In the genomic region with DNA sequence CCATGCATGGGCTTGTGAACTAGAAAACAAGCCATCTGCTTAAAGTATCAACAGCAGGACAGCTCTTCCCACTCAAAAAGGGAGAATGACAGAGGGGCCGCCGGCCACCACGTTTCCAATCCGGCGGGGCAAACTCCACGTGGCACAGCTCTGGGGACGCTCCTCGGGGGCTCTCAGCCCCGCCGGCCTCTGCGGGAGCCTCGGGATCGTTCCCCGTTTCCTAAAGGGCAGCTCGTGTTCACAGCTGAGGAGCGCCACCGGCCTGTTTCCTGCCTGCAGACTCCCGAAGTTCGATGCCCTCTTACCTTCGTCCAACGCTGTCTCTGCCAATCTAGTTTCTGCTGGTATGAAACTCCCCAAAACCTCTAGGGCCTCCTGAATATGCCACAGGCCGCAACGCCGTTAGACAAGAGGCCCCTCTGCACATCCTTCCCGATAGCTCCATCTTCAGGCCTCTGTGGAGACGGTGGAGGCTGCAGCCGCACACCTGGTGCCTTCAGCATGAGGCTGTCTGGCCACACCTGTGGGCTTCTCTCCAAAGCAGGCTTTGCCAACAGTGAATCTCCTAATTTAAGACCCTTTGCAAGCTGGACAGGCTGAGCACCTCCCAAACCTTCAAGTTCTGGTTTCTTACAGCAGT, we compare ENCODE assay signal across 27 cellular contexts. TPM values are rescaled to one million over a fixed set of nuclear protein-coding genes. Genes with fewer than 3 reads are reported as not detected.
"Had no signal": no experiment of that assay in that cellular context is flagged by ENCODE, and none has a peak within 500 bp of the region (broad histone marks: within the 10 kb centered on the region; RNA-seq: fewer than 3 reads in every experiment).

No MANE protein-coding gene starts in this region.

- H2AFZ ChIP-seq: hepatocyte had no signal

- H3K4me3 ChIP-seq: coronary artery, esophagus muscularis mucosa, gastroesophageal sphincter, heart left ventricle, hepatocyte, left lung, ovary, psoas muscle, skin epidermis, spleen, thoracic aorta, tibial nerve, upper lobe of left lung had no signal

- H3K9me3 ChIP-seq: gastroesophageal sphincter, left lung, ovary, psoas muscle, spleen, thoracic aorta, upper lobe of left lung had no signal

- H3K4me1 ChIP-seq: esophagus muscularis mucosa, foreskin keratinocyte, gastroesophageal sphincter, heart left ventricle, left lung, psoas muscle, spleen, tibial nerve, upper lobe of left lung had no signal

- H3K36me3 ChIP-seq: esophagus muscularis mucosa, gastroesophageal sphincter, heart left ventricle, left lung, ovary, spleen, thoracic aorta, tibial nerve, upper lobe of left lung had no signal

- ATAC-seq: foreskin keratinocyte; gastroesophageal sphincter; heart left ventricle; left cardiac atrium; left lung; naive thymus-derived CD4-positive, alpha-beta T cell; psoas muscle; right cardiac atrium; stimulated activated memory B cell treated with anti-CD40 and anti-IgM and Interleukin-4, amounts not matched to agents 10 μg/mL and 1 μg/mL and 100 μg/mL, for 72 hours had no signal

- H3K4me2 ChIP-seq: hepatocyte had no signal

- H3K27me3 ChIP-seq: hepatocyte, ovary, upper lobe of left lung had no signal

- DNase-seq: dermis blood vessel endothelial cell; effector memory CD4-positive, alpha-beta T cell; foreskin keratinocyte; heart left ventricle; left cardiac atrium; left lung; mesenchymal stem cell; midbrain; naive thymus-derived CD4-positive, alpha-beta T cell; occipital lobe; ovary; posterior cingulate gyrus; psoas muscle; right cardiac atrium; spleen; stimulated activated CD4-positive, alpha-beta T cell treated with anti-CD3 and anti-CD28 coated beads, Interleukin-4, amount 100 ng/mL, for 4 hours had no signal

- H3K27ac ChIP-seq: coronary artery, esophagus muscularis mucosa, foreskin keratinocyte, gastroesophageal sphincter, heart left ventricle, hepatocyte, left lung, ovary, psoas muscle, skin epidermis, spleen, thoracic aorta, tibial nerve, upper lobe of left lung had no signal

RNA-seq across cellular contexts. Expression of gene KCNQ2, which starts 46.5 kb away (rescaled TPM):
- polyA plus RNA-seq: endothelial cell of umbilical vein; fibroblast of lung; foreskin keratinocyte; heart left ventricle; naive thymus-derived CD4-positive, alpha-beta T cell; ovary had no signal
